ENCODE assay signal across 11 cellular contexts in the genomic region with DNA sequence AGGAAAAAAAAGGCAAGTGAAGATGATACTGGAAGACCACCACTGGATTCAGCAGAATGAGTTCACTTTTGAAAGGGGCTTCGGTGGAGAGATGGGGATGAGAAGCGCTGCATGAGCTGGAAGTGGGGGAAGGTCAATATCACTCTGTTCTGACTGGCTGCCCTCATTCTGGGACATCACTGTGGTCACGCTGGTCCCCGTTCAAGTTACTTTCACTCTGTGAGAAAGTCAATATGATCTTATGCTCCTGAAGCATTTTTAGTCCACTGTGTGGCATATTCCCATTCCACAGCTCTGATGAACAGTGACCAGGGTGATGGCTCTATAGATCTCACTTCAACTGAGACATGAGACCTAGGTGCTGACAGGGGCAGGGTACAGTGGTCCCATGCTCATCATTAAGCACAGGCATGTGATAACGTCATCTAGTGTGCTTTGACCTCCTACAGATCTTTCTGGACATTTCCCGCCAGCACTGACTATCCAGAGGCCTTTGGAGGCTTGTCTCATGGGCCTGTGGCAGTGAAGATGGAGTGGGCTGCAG. TPM values are rescaled to one million over a fixed set of nuclear protein-coding genes. Genes with fewer than 3 reads are reported as not detected.
DNase-seq lines count a peak whose midpoint lies in the region; ATAC-seq lines count a peak whose summit lies in the region.
"Had no signal": no experiment of that assay in that cellular context is flagged by ENCODE, and none has a peak within 500 bp of the region (broad histone marks: within the 10 kb centered on the region; RNA-seq: fewer than 3 reads in every experiment).

No MANE protein-coding gene starts in this region.

- no peaks in the 10 kb centered on the region for H3K27me3 Mint-ChIP-seq in CD4-positive, CD25-positive, alpha-beta regulatory T cell
- no peaks in the 10 kb centered on the region for H3K27me3 Mint-ChIP-seq in activated T-helper 2 cell treated with anti-CD3 and anti-CD28 coated beads, Interferon-gamma antibody, Interleukin-2, Interleukin-4, amounts not matched to agents 10 μg/mL and 5 μg/mL and 100 μg/mL, durations not matched to agents 14 hours and 24 hours and 36 hours (ENCODE audit: low read depth)

- no peaks in the 10 kb centered on the region for H3K27me3 ChIP-seq in CD4-positive, CD25-positive, alpha-beta regulatory T cell (ENCODE audit: control insufficient read depth, insufficient read depth, low read length)

- H3K27ac Mint-ChIP-seq in CD4-positive, CD25-positive, alpha-beta regulatory T cell, result peak overlapping the region; percentile 26 to 100 (median 87)
- H3K27ac Mint-ChIP-seq in activated T-helper 2 cell treated with anti-CD3 and anti-CD28 coated beads, Interferon-gamma antibody, Interleukin-2, Interleukin-4, amounts not matched to agents 10 μg/mL and 5 μg/mL and 100 μg/mL, durations not matched to agents 14 hours and 24 hours and 36 hours, result peak overlapping the region; percentile 23

- H3K27ac ChIP-seq in CD4-positive, CD25-positive, alpha-beta regulatory T cell (ENCODE audit: insufficient read depth, low read length, poor library complexity, severe bottlenecking), result no peak overlapping the region

- H3K36me3 ChIP-seq in CD4-positive, CD25-positive, alpha-beta regulatory T cell (ENCODE audit: control insufficient read depth, insufficient read depth, low read length), result peaks cover 47% of the 10 kb centered on the region

- peaks cover 0 to 3% (median 0%) of the 10 kb centered on the region in 7 donors for H3K9me3 Mint-ChIP-seq in CD4-positive, CD25-positive, alpha-beta regulatory T cell
- H3K9me3 Mint-ChIP-seq in activated T-helper 2 cell treated with anti-CD3 and anti-CD28 coated beads, Interferon-gamma antibody, Interleukin-2, Interleukin-4, amounts not matched to agents 10 μg/mL and 5 μg/mL and 100 μg/mL, durations not matched to agents 14 hours and 24 hours and 36 hours, result no peaks in the 10 kb centered on the region

- H3K36me3 Mint-ChIP-seq in CD4-positive, CD25-positive, alpha-beta regulatory T cell, result peaks cover 76% of the 10 kb centered on the region
- peaks cover 89% of the 10 kb centered on the region for H3K36me3 Mint-ChIP-seq in activated T-helper 2 cell treated with anti-CD3 and anti-CD28 coated beads, Interferon-gamma antibody, Interleukin-2, Interleukin-4, amounts not matched to agents 10 μg/mL and 5 μg/mL and 100 μg/mL, durations not matched to agents 14 hours and 24 hours and 36 hours (ENCODE audit: low read depth)

- no peak overlapping the region for H3K4me3 ChIP-seq in CD4-positive, CD25-positive, alpha-beta regulatory T cell (ENCODE audit: low read depth, low read length)

- intact Hi-C loops in activated T-helper 2 cell treated with anti-CD3 and anti-CD28 coated beads, Interferon-gamma antibody, Interleukin-2, Interleukin-4, amounts not matched to agents 10 μg/mL and 5 μg/mL and 100 μg/mL, durations not matched to agents 14 hours and 24 hours and 36 hours (cut with micrococcal nuclease), result no loop called here

- H3K4me1 Mint-ChIP-seq in CD4-positive, CD25-positive, alpha-beta regulatory T cell, result peaks cover 13 to 83% (median 51%) of the 10 kb centered on the region in 4 donors
- peaks cover 43% of the 10 kb centered on the region for H3K4me1 Mint-ChIP-seq in activated T-helper 2 cell treated with anti-CD3 and anti-CD28 coated beads, Interferon-gamma antibody, Interleukin-2, Interleukin-4, amounts not matched to agents 10 μg/mL and 5 μg/mL and 100 μg/mL, durations not matched to agents 14 hours and 24 hours and 36 hours (ENCODE audit: low read depth)

- ATAC-seq in CD4-positive, CD25-positive, alpha-beta regulatory T cell (ENCODE audit: low read depth in 2 of 2), result no peak
- ATAC-seq in GM18873 (IDR thresholded peaks at IDR 0.05; ENCODE audit: low FRiP score, unreplicated experiment), result peak; percentile 10
- peak; percentile 10 for ATAC-seq in HG03060 (IDR thresholded peaks at IDR 0.05; ENCODE audit: low read depth, unreplicated experiment)
- no peak for ATAC-seq in HG03521 (IDR thresholded peaks at IDR 0.05; ENCODE audit: unreplicated experiment)
- no peak for ATAC-seq in HG03095 (IDR thresholded peaks at IDR 0.05; ENCODE audit: unreplicated experiment)
- ATAC-seq: right cardiac atrium had no signal

- H3K4me3 Mint-ChIP-seq in CD4-positive, CD25-positive, alpha-beta regulatory T cell, result peak overlapping the region in 1 of 4 donors; percentile 37
- H3K4me3 Mint-ChIP-seq in activated T-helper 2 cell treated with anti-CD3 and anti-CD28 coated beads, Interferon-gamma antibody, Interleukin-2, Interleukin-4, amounts not matched to agents 10 μg/mL and 5 μg/mL and 100 μg/mL, durations not matched to agents 14 hours and 24 hours and 36 hours (ENCODE audit: low read depth), result no peak overlapping the region

- no peaks in the 10 kb centered on the region for H3K9me3 ChIP-seq in CD4-positive, CD25-positive, alpha-beta regulatory T cell (ENCODE audit: control insufficient read depth in 2 of 2, low read length in 2 of 2)

- peaks cover 25% of the 10 kb centered on the region for H3K4me1 ChIP-seq in CD4-positive, CD25-positive, alpha-beta regulatory T cell (ENCODE audit: control insufficient read depth, insufficient read depth, low read length, poor library complexity, severe bottlenecking)

- DNase-seq in CD4-positive, CD25-positive, alpha-beta regulatory T cell, result no peak
- DNase-seq in activated T-helper 2 cell treated with anti-CD3 and anti-CD28 coated beads, Interferon-gamma antibody, Interleukin-2, Interleukin-4, amounts not matched to agents 10 μg/mL and 5 μg/mL and 100 μg/mL, durations not matched to agents 14 hours and 24 hours and 36 hours (ENCODE audit: low spot score), result no peak
- DNase-seq in ureter (ENCODE audit: low spot score), result no peak
- no peak for DNase-seq in T1000 (lab: John Stamatoyannopoulos, UW)
- DNase-seq: activated CD4-positive, alpha-beta T cell treated with anti-CD3 and anti-CD28 coated beads for 1 hour; NCI-H446; right cardiac atrium had no signal

RNA-seq across cellular contexts. Expression of a gene that starts 40.2 kb away (rescaled TPM):
- 206 TPM for total RNA-seq in CD4-positive, CD25-positive, alpha-beta regulatory T cell
- 100 to 1,000 TPM; 262 to 418 (median 324) TPM for polyA plus RNA-seq in CD4-positive, CD25-positive, alpha-beta regulatory T cell
- 143 and 147 TPM in 2 replicates for total RNA-seq in activated T-helper 2 cell treated with anti-CD3 and anti-CD28 coated beads, Interferon-gamma antibody, Interleukin-2, Interleukin-4, amounts not matched to agents 10 μg/mL and 5 μg/mL and 100 μg/mL, durations not matched to agents 14 hours and 24 hours and 36 hours
- 5.4 TPM for total RNA-seq in ureter

Comparison
In these comparisons a context has a peak if more than half of its experiments do, and no peak if none do; other contexts are left out.
1. ATAC-seq: peak in GM18873 (single experiment) and HG03060 (single experiment); none in CD4-positive, CD25-positive, alpha-beta regulatory T cell (0 of 2), HG03521 (single experiment) and HG03095 (single experiment).
2. RNA of a gene that starts 40.2 kb away (total RNA-seq): 206 TPM in CD4-positive, CD25-positive, alpha-beta regulatory T cell (single experiment) and 143 to 147 TPM in activated T-helper 2 cell treated with anti-CD3 and anti-CD28 coated beads, Interferon-gamma antibody, Interleukin-2, Interleukin-4, amounts not matched to agents 10 μg/mL and 5 μg/mL and 100 μg/mL, durations not matched to agents 14 hours and 24 hours and 36 hours; 5.4 TPM in ureter (single experiment); every median in the first group is over 10 times any median in the second.